ENCODE assay signal across 8 cellular contexts in the genomic region with DNA sequence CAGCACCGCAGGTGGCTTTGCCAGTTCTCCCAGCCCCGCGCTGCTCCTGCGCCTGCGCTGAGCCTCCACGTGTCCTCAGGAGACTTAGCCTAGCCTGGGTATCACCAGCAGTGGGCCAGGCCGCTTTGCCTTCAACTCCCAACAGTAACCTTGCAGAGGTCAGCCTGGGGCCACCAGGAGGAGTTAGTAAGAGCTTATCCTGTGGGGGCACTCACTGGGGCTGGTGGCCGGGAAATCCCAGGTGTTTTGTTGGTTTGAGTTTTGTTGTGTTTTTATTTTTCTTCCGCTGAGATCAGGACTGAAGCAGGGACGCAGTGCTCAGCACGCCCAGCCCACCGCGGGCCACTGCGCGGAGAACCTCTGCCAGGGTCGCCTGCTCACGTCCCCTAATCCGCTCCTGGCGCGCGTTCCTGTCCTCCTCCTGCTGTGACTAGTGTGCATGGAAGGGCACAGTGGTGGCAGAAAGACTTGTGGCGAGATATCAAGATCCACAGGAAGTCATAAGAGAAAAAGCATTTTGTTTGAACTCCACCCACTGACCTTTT.
DNase-seq lines count a peak whose midpoint lies in the region; ATAC-seq lines count a peak whose summit lies in the region.

No MANE protein-coding gene starts in this region.

- in situ Hi-C loops in Caki2 (cut with HindIII; ENCODE audit: low pct_unique_long_range_greater_than_20kb, low sequenced_read_pairs) = no loop called here

- peaks cover 3% of the 10 kb centered on the region for H3K36me3 Mint-ChIP-seq in T-helper 17 cell (ENCODE audit: low read depth)

- H3K27me3 Mint-ChIP-seq in T-helper 17 cell = no peaks in the 10 kb centered on the region

- DNase-seq in Caki2 (ENCODE audit: low read depth) = peak; percentile 76
- DNase-seq in T-helper 17 cell = peak; percentile 32 to 45 (median 40)
- peak in 51 of 58 donors; percentile 22 to 86 (median 67) for DNase-seq in anterior cingulate cortex (lab: John Stamatoyannopoulos, UW)
- DNase-seq in kidney tubule cell (ENCODE audit: low spot score) = peak; percentile 74
- DNase-seq in stimulated activated CD4-positive, alpha-beta T cell treated with anti-CD3 and anti-CD28 coated beads, Interleukin-4, amount 100 ng/mL, for 24 hours = peak; percentile 67
- no peak for DNase-seq in COLO668 (lab: John Stamatoyannopoulos, UW; ENCODE audit: unreplicated experiment)

- peak overlapping the region; percentile 93 for H3K4me3 Mint-ChIP-seq in T-helper 17 cell

- H3K27ac Mint-ChIP-seq in T-helper 17 cell = peak overlapping the region; percentile 96

- peaks cover 20% of the 10 kb centered on the region for H3K4me1 Mint-ChIP-seq in T-helper 17 cell

- peak; percentile 92 for ATAC-seq in T-helper 17 cell
- no peak for ATAC-seq in HG03139 (IDR thresholded peaks at IDR 0.05; ENCODE audit: unreplicated experiment)
- no peak for ATAC-seq in GM19455 (IDR thresholded peaks at IDR 0.05; ENCODE audit: unreplicated experiment)

- H3K9me3 ChIP-seq in T-helper 17 cell (ENCODE audit: control insufficient read depth, low read length, poor library complexity, severe bottlenecking) = no peaks in the 10 kb centered on the region
